In genomic region chr1:43101061-43101460, GRCh38 we compare ENCODE assay signal across 21 cellular contexts.
DNase-seq lines count a peak whose midpoint lies in the region; ATAC-seq, FAIRE-seq and TF ChIP-seq lines count a peak whose summit lies in the region.
"Had no signal": no experiment of that assay in that cellular context is flagged by ENCODE, and none has a peak within 500 bp of the region (broad histone marks: within the 10 kb centered on the region; RNA-seq: fewer than 3 reads in every experiment).

No MANE protein-coding gene starts in this region.

- H3K4me3 Mint-ChIP-seq in HFFc6: no peak overlapping the region
- H3K4me3 Mint-ChIP-seq: CD4-positive, alpha-beta memory T cell; GM23338 had no signal

- H3K27ac ChIP-seq in thyroid gland (no peak overlapping the region), kidney (ENCODE audit: low read depth in 2 of 2, low read length in 2 of 2) (no peak overlapping the region)
- H3K27ac ChIP-seq: BLaER1 treated with 17β-estradiol and CSF1 and Interleukin-3, amounts not matched to agents 10 nM and 100 nM; RWPE1 had no signal

- no peak overlapping the region for H3K27ac Mint-ChIP-seq in HFFc6
- H3K27ac Mint-ChIP-seq: CD4-positive, alpha-beta memory T cell; GM23338 had no signal

- peak; percentile 49 to 68 for ATAC-seq in left cardiac atrium
- ATAC-seq: GM23338, HCT116, SK-N-SH treated with all-trans-retinoic acid at 6 μM for 48 hours had no signal

- no peak for TF ChIP-seq CTCF in thyroid gland (IDR thresholded peaks at IDR 0.05)
- TF ChIP-seq CTCF in HFFc6 (IDR thresholded peaks at IDR 0.05): no peak
- no peak for TF ChIP-seq CTCF in kidney (IDR thresholded peaks at IDR 0.05; ENCODE audit: borderline replicate concordance, extremely low read depth, insufficient read depth)

- peaks cover 12% of the 10 kb centered on the region for H3K27me3 Mint-ChIP-seq in HFFc6 (ENCODE audit: insufficient read depth)

- no peak for FAIRE-seq in kidney (lab: Jason Lieb, UNC)
- FAIRE-seq: GM18507 had no signal

- 68 to 75% methylated on average over 2 of the region's 2 CpGs for WGBS in thyroid gland, 2 donors

- DNase-seq in NCI-H2029 (lab: John Stamatoyannopoulos, UW) (peak; percentile 40), NCI-H2029 treated with DMSO at 0.1 percent for 48 hours (lab: John Stamatoyannopoulos, UW) (no peak), NCI-H2196 (lab: John Stamatoyannopoulos, UW; ENCODE audit: unreplicated experiment) (peak; percentile 43), left cardiac atrium (no peak), thyroid gland (peak; percentile 20 to 33), HFFc6 (no peak), kidney (no peak)
- DNase-seq: 8988T; Caco-2; CD4-positive, alpha-beta memory T cell; DMS153; GDM1; Karpas-422; NCI-H1694 treated with DMSO at 0.1 percent for 48 hours; NCI-H69 had no signal

- H3K4me1 Mint-ChIP-seq in HFFc6 (ENCODE audit: low read depth): no peaks in the 10 kb centered on the region
- H3K4me1 Mint-ChIP-seq: CD4-positive, alpha-beta memory T cell had no signal

- no peaks in the 10 kb centered on the region for H3K4me1 ChIP-seq in thyroid gland
- H3K4me1 ChIP-seq in kidney (ENCODE audit: control insufficient read depth in 1 of 2, insufficient read depth in 1 of 2, low read depth in 1 of 2, low read length in 2 of 2): no peaks in the 10 kb centered on the region
- H3K4me1 ChIP-seq: BLaER1 treated with 17β-estradiol and CSF1 and Interleukin-3, amounts not matched to agents 10 nM and 100 nM; Caco-2 had no signal

- TF ChIP-seq POLR2A in thyroid gland (IDR thresholded peaks at IDR 0.05): no peak

- H3K9ac ChIP-seq in kidney (ENCODE audit: low read length in 2 of 2): no peak overlapping the region
- H3K9ac ChIP-seq: BLaER1 treated with 17β-estradiol and CSF1 and Interleukin-3, amounts not matched to agents 10 nM and 100 nM had no signal

- H3K36me3 ChIP-seq in thyroid gland (no peaks in the 10 kb centered on the region), kidney (ENCODE audit: control insufficient read depth in 1 of 2, insufficient read depth in 2 of 2, low read length in 2 of 2) (no peaks in the 10 kb centered on the region)

- H3K27me3 ChIP-seq in thyroid gland: no peaks in the 10 kb centered on the region
- H3K27me3 ChIP-seq: BLaER1 treated with 17β-estradiol and CSF1 and Interleukin-3, amounts not matched to agents 10 nM and 100 nM had no signal

- H3K9me3 ChIP-seq in thyroid gland: no peaks in the 10 kb centered on the region
- peaks cover 0 to 1% of the 10 kb centered on the region in 2 donors for H3K9me3 ChIP-seq in kidney (ENCODE audit: control insufficient read depth in 1 of 2, low read length in 2 of 2)
- H3K9me3 ChIP-seq: Caco-2 had no signal

- peaks cover 12% of the 10 kb centered on the region for H3K9me3 Mint-ChIP-seq in HFFc6

- 0 out of 2 replicates have a peak, but pooled peaks cover 3% of the 10 kb centered on the region for H3K36me3 Mint-ChIP-seq in HFFc6 (ENCODE audit: low read depth)
- H3K36me3 Mint-ChIP-seq: CD4-positive, alpha-beta memory T cell had no signal

- intact Hi-C loops in left cardiac atrium (cut with DNase I) (no loop called here), thyroid gland (cut with DNase I) (no loop called here), kidney (cut with DNase I) (no loop called here)

- H3K4me3 ChIP-seq in thyroid gland (replicated peaks in 1 of 3) (no peak overlapping the region), kidney (ENCODE audit: low read length in 2 of 2) (no peak overlapping the region)
- H3K4me3 ChIP-seq: GM23338 had no signal

Comparison
In these comparisons a context has a peak if more than half of its experiments do, and no peak if none do; other contexts are left out.
1. DNase-seq: peak in NCI-H2029 (single experiment), NCI-H2196 (single experiment) and thyroid gland (2 of 2); none in NCI-H2029 treated with DMSO at 0.1 percent for 48 hours (single experiment), left cardiac atrium (single experiment), HFFc6 (single experiment) and kidney (single experiment).